Comparison of ENCODE assay signal across 18 cellular contexts in genomic region chr11:62128835-62129234, GRCh38.
"Had no signal": no experiment of that assay in that cellular context is flagged by ENCODE, and none has a peak within 500 bp of the region (broad histone marks: within the 10 kb centered on the region; RNA-seq: fewer than 3 reads in every experiment).

No MANE protein-coding gene starts in this region.

- H3K4me3 Mint-ChIP-seq: activated B cell treated with CpG ODN at 0.5 μM for 24 hours; activated CD8-positive, alpha-beta T cell treated with anti-CD3 and anti-CD28 coated beads for 36 hours; dendritic cell treated with granulocyte-macrophage colony-stimulating factor and Interleukin-4, amounts not matched to agents 40 ng/mL and 50 ng/mL, for 4 days; stimulated activated naive CD8-positive, alpha-beta T cell treated with anti-CD3 and anti-CD28 coated beads, Interleukin-15, Interleukin-2, amounts not matched to agents 100 ng/mL and 50 ng/mL, for 24 hours; T-helper 2 cell treated with Interferon-gamma antibody and Interleukin-4, amounts not matched to agents 5 μg/mL and 100 μg/mL, for 36 hours had no signal

- H3K27me3 ChIP-seq: brain microvascular endothelial cell, esophagus squamous epithelium, heart right ventricle, left lung, transverse colon had no signal

- H3K27me3 Mint-ChIP-seq: activated B cell treated with CpG ODN at 0.5 μM for 24 hours; activated CD8-positive, alpha-beta T cell treated with anti-CD3 and anti-CD28 coated beads for 36 hours; dendritic cell treated with granulocyte-macrophage colony-stimulating factor and Interleukin-4, amounts not matched to agents 40 ng/mL and 50 ng/mL, for 4 days; stimulated activated naive CD8-positive, alpha-beta T cell treated with anti-CD3 and anti-CD28 coated beads, Interleukin-15, Interleukin-2, amounts not matched to agents 100 ng/mL and 50 ng/mL, for 24 hours had no signal

- H3K9me3 ChIP-seq: esophagus squamous epithelium, heart right ventricle, left lung, transverse colon had no signal

- DNase-seq: activated B cell treated with CpG ODN at 0.5 μM for 24 hours; activated CD4-positive, alpha-beta T cell treated with anti-CD3 and anti-CD28 coated beads for 4 hours; activated CD8-positive, alpha-beta T cell treated with anti-CD3 and anti-CD28 coated beads for 36 hours; activated naive CD4-positive, alpha-beta T cell treated with anti-CD3 and anti-CD28 coated beads, Interleukin-2, amount 50 U/mL, for 16 hours; activated T-cell treated with anti-CD3 and anti-CD28 coated beads, Interleukin-2, amount 50 U/mL, for 1 hour; brain microvascular endothelial cell; cerebellar nuclear complex; effector CD8-positive, alpha-beta T cell; esophagus squamous epithelium; heart right ventricle; left lung; mammary epithelial cell; stimulated activated CD4-positive, alpha-beta T cell treated with anti-CD3 and anti-CD28 coated beads, Interleukin-2, amount 100 ng/mL, for 24 hours; transverse colon had no signal

- H3K27ac ChIP-seq: brain microvascular endothelial cell, esophagus squamous epithelium, heart right ventricle, left lung, transverse colon had no signal

- ATAC-seq: activated CD8-positive, alpha-beta T cell treated with anti-CD3 and anti-CD28 coated beads for 36 hours; heart right ventricle; left lung had no signal

- H3K27ac Mint-ChIP-seq: activated B cell treated with CpG ODN at 0.5 μM for 24 hours; activated CD8-positive, alpha-beta T cell treated with anti-CD3 and anti-CD28 coated beads for 36 hours; activated T-helper 2 cell treated with anti-CD3 and anti-CD28 coated beads, Interferon-gamma antibody, Interleukin-2, Interleukin-4, amounts not matched to agents 10 μg/mL and 5 μg/mL and 100 μg/mL, durations not matched to agents 14 hours and 24 hours and 36 hours; dendritic cell treated with granulocyte-macrophage colony-stimulating factor and Interleukin-4, amounts not matched to agents 40 ng/mL and 50 ng/mL, for 4 days; stimulated activated naive CD8-positive, alpha-beta T cell treated with anti-CD3 and anti-CD28 coated beads, Interleukin-15, Interleukin-2, amounts not matched to agents 100 ng/mL and 50 ng/mL, for 24 hours; T-helper 2 cell treated with Interferon-gamma antibody and Interleukin-4, amounts not matched to agents 5 μg/mL and 100 μg/mL, for 36 hours had no signal

- H3K9me3 Mint-ChIP-seq: activated B cell treated with CpG ODN at 0.5 μM for 24 hours; activated CD8-positive, alpha-beta T cell treated with anti-CD3 and anti-CD28 coated beads for 36 hours; activated T-helper 2 cell treated with anti-CD3 and anti-CD28 coated beads, Interferon-gamma antibody, Interleukin-2, Interleukin-4, amounts not matched to agents 10 μg/mL and 5 μg/mL and 100 μg/mL, durations not matched to agents 14 hours and 24 hours and 36 hours; dendritic cell treated with granulocyte-macrophage colony-stimulating factor and Interleukin-4, amounts not matched to agents 40 ng/mL and 50 ng/mL, for 4 days; stimulated activated naive CD8-positive, alpha-beta T cell treated with anti-CD3 and anti-CD28 coated beads, Interleukin-15, Interleukin-2, amounts not matched to agents 100 ng/mL and 50 ng/mL, for 24 hours; T-helper 2 cell treated with Interferon-gamma antibody and Interleukin-4, amounts not matched to agents 5 μg/mL and 100 μg/mL, for 36 hours had no signal

- H3K4me3 ChIP-seq: esophagus squamous epithelium, heart right ventricle, left lung, transverse colon had no signal
